Comparison of ENCODE assay signal across 1 cellular context in genomic region chr2:235877271-235877670, GRCh38.
TF ChIP-seq lines count a peak whose summit lies in the region.

No MANE protein-coding gene starts in this region.

TF ChIP-seq in H1, 55 proteins besides CTCF, POLR2A, EP300 and RAD21 (continued from another document):
- TF ChIP-seq USF2 (IDR thresholded peaks at IDR 0.05; ENCODE audit: low read length), result no peak
- TF ChIP-seq TAF1 (IDR thresholded peaks at IDR 0.05; ENCODE audit: low read depth, low read length), result no peak
- no peak for TF ChIP-seq SP4 (IDR thresholded peaks at IDR 0.05; ENCODE audit: low read length)
- no peak for TF ChIP-seq KDM4A (IDR thresholded peaks at IDR 0.05; ENCODE audit: low read depth, low read length, severe bottlenecking)
- no peak for TF ChIP-seq SIX5 (IDR thresholded peaks at IDR 0.05; ENCODE audit: low read depth, low read length)
- TF ChIP-seq RBBP5 (IDR thresholded peaks at IDR 0.05; ENCODE audit: borderline replicate concordance, low read depth, low read length), result no peak
- TF ChIP-seq ZNF274 (IDR thresholded peaks at IDR 0.05; ENCODE audit: borderline replicate concordance, extremely low read depth, low read length), result no peak
- no peak for TF ChIP-seq EGR1 (IDR thresholded peaks at IDR 0.05; ENCODE audit: borderline replicate concordance, low read depth, low read length)
- TF ChIP-seq SUZ12 (IDR thresholded peaks at IDR 0.05; ENCODE audit: low read length), result no peak
- TF ChIP-seq TBP (IDR thresholded peaks at IDR 0.05; ENCODE audit: low read depth, low read length), result no peak
- no peak for TF ChIP-seq TEAD4 (IDR thresholded peaks at IDR 0.05; ENCODE audit: low read depth, low read length)
- TF ChIP-seq GABPA (IDR thresholded peaks at IDR 0.05; ENCODE audit: borderline replicate concordance, insufficient read depth, low read length), result no peak
- no peak for TF ChIP-seq RXRA (IDR thresholded peaks at IDR 0.05; ENCODE audit: insufficient read depth, low read depth, low read length)
- no peak for TF ChIP-seq JUND (IDR thresholded peaks at IDR 0.05; ENCODE audit: low read length)
- no peak for TF ChIP-seq TAF7 (optimal IDR thresholded peaks at IDR 0.05; ENCODE audit: borderline replicate concordance, low read depth, low read length)
- TF ChIP-seq BACH1 (IDR thresholded peaks at IDR 0.05; ENCODE audit: low read length), result no peak
